Comparison of ENCODE assay signal across 21 cellular contexts in genomic region chr4:152651473-152652060, GRCh38.
"Had no signal": no experiment of that assay in that cellular context is flagged by ENCODE, and none has a peak within 500 bp of the region (broad histone marks: within the 10 kb centered on the region; RNA-seq: fewer than 3 reads in every experiment).

No MANE protein-coding gene starts in this region.

- H3K9me3 Mint-ChIP-seq: neural crest cell had no signal

- H3K27me3 Mint-ChIP-seq: naive thymus-derived CD4-positive, alpha-beta T cell; stimulated activated naive B cell treated with anti-CD40 and anti-IgM and Interleukin-4, amounts not matched to agents 10 μg/mL and 1 μg/mL and 100 μg/mL, for 72 hours had no signal

- ATAC-seq: gastroesophageal sphincter; left lobe of liver; lower lobe of right lung; naive thymus-derived CD4-positive, alpha-beta T cell; stimulated activated naive B cell treated with anti-CD40 and anti-IgM and Interleukin-4, amounts not matched to agents 10 μg/mL and 1 μg/mL and 100 μg/mL, for 72 hours had no signal

- H3K4me3 ChIP-seq: gastroesophageal sphincter, lower lobe of right lung, sigmoid colon, smooth muscle cell, testis, uterus had no signal

- H3K4me3 Mint-ChIP-seq: activated naive CD4-positive, alpha-beta T cell treated with anti-CD3 and anti-CD28 coated beads for 36 hours; naive thymus-derived CD4-positive, alpha-beta T cell; neural crest cell; stimulated activated naive B cell treated with anti-CD40 and anti-IgM and Interleukin-4, amounts not matched to agents 10 μg/mL and 1 μg/mL and 100 μg/mL, for 72 hours had no signal

- H3K4me1 ChIP-seq: gastroesophageal sphincter, lower lobe of right lung, sigmoid colon, testis, uterus had no signal

- H3K4me2 ChIP-seq: smooth muscle cell had no signal

- H3K27ac ChIP-seq: epithelial cell of prostate, gastroesophageal sphincter, lower lobe of right lung, sigmoid colon, testis, uterus, WERI-Rb-1 had no signal

- H3K27me3 ChIP-seq: gastroesophageal sphincter, sigmoid colon, testis, uterus had no signal

- DNase-seq: activated CD4-positive, CD25-positive, alpha-beta regulatory T cell treated with anti-CD3 and anti-CD28 coated beads, Interleukin-2, amount 50 U/mL, for 72 hours; activated effector memory CD4-positive, alpha-beta T cell treated with Interleukin-2 at 50 U/mL for 16 hours; activated naive CD4-positive, alpha-beta T cell treated with anti-CD3 and anti-CD28 coated beads for 36 hours; activated T-cell treated with anti-CD3 and anti-CD28 coated beads, Interleukin-2, amount 50 U/mL, for 1 hour; head of caudate nucleus; hypothalamus; lower lobe of right lung; naive thymus-derived CD4-positive, alpha-beta T cell; sigmoid colon; stimulated activated CD4-positive, alpha-beta T cell treated with anti-CD3 and anti-CD28 coated beads, Interleukin-15, amount 100 ng/mL, for 24 hours; stimulated activated naive B cell treated with anti-CD40 and anti-IgM and Interleukin-4, amounts not matched to agents 10 μg/mL and 1 μg/mL and 100 μg/mL, for 72 hours; testis; trophoblast cell; uterus; WERI-Rb-1 had no signal

- FAIRE-seq: TTC549 had no signal

- H3K27ac Mint-ChIP-seq: activated naive CD4-positive, alpha-beta T cell treated with anti-CD3 and anti-CD28 coated beads for 36 hours; naive thymus-derived CD4-positive, alpha-beta T cell; stimulated activated naive B cell treated with anti-CD40 and anti-IgM and Interleukin-4, amounts not matched to agents 10 μg/mL and 1 μg/mL and 100 μg/mL, for 72 hours had no signal
